ENCODE assay signal across 7 cellular contexts in the genomic region with DNA sequence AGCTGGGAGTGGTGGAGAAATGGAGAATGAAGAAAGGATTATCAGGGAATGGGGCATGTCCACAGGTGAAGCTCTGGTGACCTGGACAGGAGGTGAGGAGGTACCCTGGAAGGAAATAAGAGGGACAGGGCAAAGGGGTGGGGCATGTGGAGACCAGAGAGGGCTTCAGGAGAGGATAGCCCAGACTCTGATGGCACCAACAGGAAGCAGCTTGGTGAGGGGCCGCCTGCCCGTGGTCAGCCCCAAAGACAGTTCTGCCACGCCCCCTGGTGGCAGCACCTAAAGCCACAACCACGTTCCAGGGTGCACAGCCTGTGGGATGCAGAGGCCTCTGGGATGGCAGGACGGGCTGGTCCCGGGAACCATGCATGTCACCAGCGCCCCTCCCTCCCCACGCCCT.
A peak's percentile ranks its signal among the peaks of the same experiment; 100 is the strongest.
DNase-seq lines count a peak whose midpoint lies in the region; ATAC-seq and TF ChIP-seq lines count a peak whose summit lies in the region.
"Not testable (repeated sequence)": the region's sequence is repeated elsewhere in the genome, so short reads cannot be mapped to it uniquely, and the experiment has no call there.

No MANE protein-coding gene starts in this region.

- not testable (repeated sequence) for H3K27ac Mint-ChIP-seq in H9; activated naive CD4-positive, alpha-beta T cell treated with anti-CD3 and anti-CD28 coated beads, Interleukin-2, amount 50 U/mL, for 72 hours

- H3K4me1 Mint-ChIP-seq in H9: not testable (repeated sequence)

- H3K4me3 ChIP-seq in gastroesophageal sphincter: not testable (repeated sequence)

- no CpG with 5 or more reads among the region's 8 CpGs for WGBS in H9 (ENCODE audit: extremely low coverage, insufficient read length, low lambda C conversion rate)
- no CpG with 5 or more reads among the region's 8 CpGs for WGBS in gastroesophageal sphincter (ENCODE audit: low coverage in 1 of 2), 2 donors

- H3K79me1 ChIP-seq in H9 (ENCODE audit: insufficient read depth, low read depth, low read length, poor library complexity, severe bottlenecking): not testable (repeated sequence)

- H2AFZ ChIP-seq in H9 (ENCODE audit: low read length): not testable (repeated sequence)

- H3K18ac ChIP-seq in H9 (ENCODE audit: insufficient read length, low read depth, low read length): not testable (repeated sequence)

- H3K4ac ChIP-seq in H9 (ENCODE audit: low read depth, low read length): not testable (repeated sequence)

- intact Hi-C loops in left colon (cut with DNase I, micrococcal nuclease): not testable (repeated sequence)

- not testable (repeated sequence) for TF ChIP-seq EP300 in gastroesophageal sphincter (IDR thresholded peaks at IDR 0.05)

- not testable (repeated sequence) for TF ChIP-seq POLR2A in gastroesophageal sphincter (IDR thresholded peaks at IDR 0.05)

- H3K9ac ChIP-seq in H9 (ENCODE audit: extremely low read depth, insufficient read length, low read length): not testable (repeated sequence)

- TF ChIP-seq CTCF in H9 (conservative IDR thresholded peaks at IDR 0.05): 0 out of 3 replicates have a peak, but pooled peaks have one; percentile 22
- not testable (repeated sequence) for TF ChIP-seq CTCF in gastroesophageal sphincter (IDR thresholded peaks at IDR 0.05); omental fat pad (IDR thresholded peaks at IDR 0.05)

- H3K36me3 Mint-ChIP-seq in H9 (ENCODE audit: insufficient read depth in 1 of 3, low read depth in 3 of 3); activated naive CD4-positive, alpha-beta T cell treated with anti-CD3 and anti-CD28 coated beads, Interleukin-2, amount 50 U/mL, for 72 hours: not testable (repeated sequence)

- H3K79me2 ChIP-seq in H9 (ENCODE audit: insufficient read depth, low read length): not testable (repeated sequence)

- H4K5ac ChIP-seq in H9 (ENCODE audit: insufficient read length, low read depth, low read length): not testable (repeated sequence)

- H4K91ac ChIP-seq in H9 (ENCODE audit: insufficient read length, low read depth, low read length): not testable (repeated sequence)

- H4K20me1 ChIP-seq in H9 (ENCODE audit: control insufficient read depth, insufficient read depth, insufficient read length): not testable (repeated sequence)

- not testable (repeated sequence) for H3K56ac ChIP-seq in H9 (ENCODE audit: insufficient read length, low read depth, low read length)

- not testable (repeated sequence) for H3K4me2 ChIP-seq in H9 (ENCODE audit: insufficient read depth, insufficient read length, low read length)

- H2BK15ac ChIP-seq in H9 (ENCODE audit: low read depth, low read length): not testable (repeated sequence)

- H4K8ac ChIP-seq in H9 (replicated peaks; ENCODE audit: insufficient read length, low read depth, low read length): not testable (repeated sequence)

- not testable (repeated sequence) for H3K27ac ChIP-seq in H9 (ENCODE audit: insufficient read length, low read depth, low read length); gastroesophageal sphincter

- not testable (repeated sequence) for DNase-seq in H9; activated naive CD4-positive, alpha-beta T cell treated with anti-CD3 and anti-CD28 coated beads, Interleukin-2, amount 50 U/mL, for 72 hours (ENCODE audit: low spot score in 2 of 2); omental fat pad (ENCODE audit: low spot score)
- peak in 1 of 2 donors; percentile 19 for DNase-seq in left colon
- peak; percentile 16 for DNase-seq in stimulated activated CD8-positive, alpha-beta memory T cell treated with anti-CD3 and anti-CD28 coated beads, Interleukin-4, amount 100 ng/mL, for 48 hours

- not testable (repeated sequence) for H2AK5ac ChIP-seq in H9 (ENCODE audit: insufficient read length, low read length)

- not testable (repeated sequence) for H3K23ac ChIP-seq in H9 (ENCODE audit: insufficient read length, low read depth, low read length)

- H3K36me3 ChIP-seq in gastroesophageal sphincter: not testable (repeated sequence)

- H3K14ac ChIP-seq in H9 (ENCODE audit: insufficient read depth, low read length): not testable (repeated sequence)

- not testable (repeated sequence) for H3K9me3 Mint-ChIP-seq in H9; activated naive CD4-positive, alpha-beta T cell treated with anti-CD3 and anti-CD28 coated beads, Interleukin-2, amount 50 U/mL, for 72 hours

- H2BK20ac ChIP-seq in H9 (ENCODE audit: low read depth, low read length, poor library complexity, severe bottlenecking): not testable (repeated sequence)

- not testable (repeated sequence) for H3K23me2 ChIP-seq in H9 (ENCODE audit: insufficient read length, low read depth, low read length, poor library complexity, severe bottlenecking)

- H3T11ph ChIP-seq in H9 (ENCODE audit: low read length): not testable (repeated sequence)

- H3K4me3 Mint-ChIP-seq in H9: not testable (repeated sequence)

- ATAC-seq in SK-N-SH treated with all-trans-retinoic acid at 6 μM for 48 hours (peak; percentile 82), gastroesophageal sphincter (peak; percentile 15), left colon (peak; percentile 67), omental fat pad (ENCODE audit: low FRiP score) (peak; percentile 25)
- peak; percentile 47 to 56 for ATAC-seq in activated naive CD4-positive, alpha-beta T cell treated with anti-CD3 and anti-CD28 coated beads, Interleukin-2, amount 50 U/mL, for 72 hours

- H3K4me1 ChIP-seq in H9 (ENCODE audit: insufficient read depth, low read length); gastroesophageal sphincter: not testable (repeated sequence)

- not testable (repeated sequence) for H3K27me3 Mint-ChIP-seq in H9 (ENCODE audit: low read depth)

- H2BK12ac ChIP-seq in H9 (ENCODE audit: insufficient read length, low read depth, low read length): not testable (repeated sequence)

- H3K9me3 ChIP-seq in H9 (ENCODE audit: control insufficient read depth, low read depth, low read length); gastroesophageal sphincter: not testable (repeated sequence)

- not testable (repeated sequence) for H3K27me3 ChIP-seq in H9 (ENCODE audit: insufficient read depth, low read length); gastroesophageal sphincter

- H2BK5ac ChIP-seq in H9 (ENCODE audit: insufficient read length, low read length): not testable (repeated sequence)

- H2BK120ac ChIP-seq in H9 (ENCODE audit: low read depth, low read length, poor library complexity, severe bottlenecking): not testable (repeated sequence)

Comparison
In these comparisons a context has a peak if more than half of its experiments do, and no peak if none do; other contexts are left out.
1. ATAC-seq: peak in every context shown above with its lines; median percentile 82 in SK-N-SH treated with all-trans-retinoic acid at 6 μM for 48 hours; 67 in left colon; 52 in activated naive CD4-positive, alpha-beta T cell treated with anti-CD3 and anti-CD28 coated beads, Interleukin-2, amount 50 U/mL, for 72 hours; 25 in omental fat pad; 15 in gastroesophageal sphincter.